ENCODE assay signal across 8 cellular contexts in the genomic region with DNA sequence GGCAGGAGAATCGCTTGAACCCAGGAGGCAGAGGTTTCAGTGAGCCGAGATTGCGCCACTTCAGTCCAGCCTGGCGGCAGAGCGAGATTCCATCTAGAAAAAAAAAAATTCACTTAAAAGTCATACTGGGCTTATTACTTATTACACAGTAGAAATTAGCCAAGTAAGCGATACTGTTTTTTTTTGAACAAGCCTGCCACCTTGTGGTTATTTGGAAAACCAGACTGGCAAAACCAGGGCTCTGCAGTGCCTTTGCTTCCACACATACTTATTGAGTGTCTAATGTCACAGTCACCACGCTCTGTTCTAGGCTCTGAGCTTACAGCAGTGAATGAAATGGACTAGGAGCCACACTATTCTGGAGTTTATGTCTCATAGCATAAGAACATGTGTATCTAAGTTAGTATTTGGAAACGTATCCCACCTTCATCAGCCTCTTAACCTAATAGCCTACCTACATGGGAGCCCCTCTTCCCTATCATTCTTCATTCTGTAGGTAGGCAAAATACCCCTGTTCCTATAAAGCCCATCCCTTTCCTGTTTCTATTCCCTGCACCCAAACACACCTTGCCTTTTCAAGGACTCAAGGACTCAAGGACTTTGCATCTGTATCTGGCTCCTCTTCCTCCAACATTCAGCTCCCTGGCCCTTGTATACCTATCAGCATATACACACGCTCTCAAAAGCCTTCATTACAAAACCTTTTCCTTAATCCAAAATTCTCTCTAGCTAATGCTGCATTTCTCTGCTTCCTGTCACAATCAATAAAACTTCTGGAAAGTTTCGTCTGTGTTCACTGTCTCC. TPM values are rescaled to one million over a fixed set of nuclear protein-coding genes. Genes with fewer than 3 reads are reported as not detected.
A peak's percentile ranks its signal among the peaks of the same experiment; 100 is the strongest.
DNase-seq lines count a peak whose midpoint lies in the region; ATAC-seq and TF ChIP-seq lines count a peak whose summit lies in the region.

No MANE protein-coding gene starts in this region.

- H3K79me2 ChIP-seq in Karpas-422 (ENCODE audit: low read length) (no peaks in the 10 kb centered on the region), OCI-LY7 (ENCODE audit: insufficient read depth, low read depth, low read length) (no peaks in the 10 kb centered on the region)

- H3K4me2 ChIP-seq in Karpas-422 (ENCODE audit: low read depth, low read length, poor library complexity, severe bottlenecking), result no peak overlapping the region
- H3K4me2 ChIP-seq in OCI-LY7 (ENCODE audit: low read length), result no peak overlapping the region

- CTCF ChIA-PET in OCI-LY7 (lab: Charles Lee; ENCODE audit: unreplicated experiment), result no interaction called here

- H3K9me2 ChIP-seq in Karpas-422 (replicated peaks; ENCODE audit: insufficient read depth, low read length), result no peaks in the 10 kb centered on the region
- H3K9me2 ChIP-seq in OCI-LY7 (ENCODE audit: insufficient read depth, low read length), result no peaks in the 10 kb centered on the region

- intact Hi-C loops in OCI-LY7 (cut with micrococcal nuclease; ENCODE audit: unreplicated experiment), result no loop called here
- intact Hi-C loops in lower lobe of right lung (cut with DNase I), result no loop called here
- intact Hi-C loops in posterior vena cava (cut with DNase I), result no loop called here

- H3K4me3 ChIP-seq in Karpas-422 (ENCODE audit: low read length), result no peak overlapping the region
- no peak overlapping the region for H3K4me3 ChIP-seq in OCI-LY7 (ENCODE audit: low read depth, low read length, poor library complexity, severe bottlenecking)
- H3K4me3 ChIP-seq in lower lobe of right lung, result no peak overlapping the region

- H3K4me1 ChIP-seq in Karpas-422 (ENCODE audit: low read length) (no peaks in the 10 kb centered on the region), OCI-LY7 (ENCODE audit: insufficient read depth, low read length, poor library complexity, severe bottlenecking) (no peaks in the 10 kb centered on the region), lower lobe of right lung (no peaks in the 10 kb centered on the region)

- ATAC-seq in GM21515 (IDR thresholded peaks at IDR 0.05; ENCODE audit: unreplicated experiment) (peak; percentile 79), lower lobe of right lung (peak; percentile 74 to 78)

- no peaks in the 10 kb centered on the region for H3K9me3 ChIP-seq in Karpas-422 (ENCODE audit: low read length)
- no peaks in the 10 kb centered on the region for H3K9me3 ChIP-seq in OCI-LY7 (ENCODE audit: low read length)
- H3K9me3 ChIP-seq in lower lobe of right lung, result no peaks in the 10 kb centered on the region

- H3K9ac ChIP-seq in Karpas-422 (ENCODE audit: low read length), result no peak overlapping the region

- POLR2A ChIA-PET in OCI-LY7 (lab: Charles Lee), result interaction anchor here (0.5 kb wide), 1 partner anchor 412 kb away, joined by 4 read pairs; no protein-coding TSS in a partner anchor

- TF ChIP-seq CTCF in OCI-LY7 (conservative IDR thresholded peaks at IDR 0.05; ENCODE audit: low read length) (peak; percentile 83), lower lobe of right lung (IDR thresholded peaks at IDR 0.05) (peak; percentile 79)

- no peaks in the 10 kb centered on the region for H4K20me1 ChIP-seq in Karpas-422 (ENCODE audit: insufficient read depth, low read depth, low read length)
- H4K20me1 ChIP-seq in OCI-LY7 (ENCODE audit: insufficient read depth, low read length), result no peaks in the 10 kb centered on the region

- no peaks in the 10 kb centered on the region for H3K36me3 ChIP-seq in Karpas-422 (ENCODE audit: insufficient read depth, low read length)
- no peaks in the 10 kb centered on the region for H3K36me3 ChIP-seq in OCI-LY7 (ENCODE audit: insufficient read depth, low read length)
- no peaks in the 10 kb centered on the region for H3K36me3 ChIP-seq in lower lobe of right lung

- H3K27me3 ChIP-seq in Karpas-422 (ENCODE audit: low read length) (no peaks in the 10 kb centered on the region), lower lobe of right lung (ENCODE audit: low read depth) (peaks cover 6% of the 10 kb centered on the region)

- no peak overlapping the region for H2AFZ ChIP-seq in Karpas-422 (ENCODE audit: low read length)
- H2AFZ ChIP-seq in OCI-LY7 (ENCODE audit: low read length), result no peak overlapping the region

- peak; percentile 54 for DNase-seq in Daoy (ENCODE audit: low read depth)
- peak; percentile 84 for DNase-seq in Karpas-422
- peak; percentile 65 for DNase-seq in OCI-LY7 (ENCODE audit: low spot score)
- DNase-seq in dedifferentiated amniotic fluid mesenchymal stem cell (ENCODE audit: extremely low spot score), result peak; percentile 81
- DNase-seq in lower lobe of right lung, result no peak
- DNase-seq in GOT3 (lab: John Stamatoyannopoulos, UW), result no peak
- DNase-seq in posterior vena cava (ENCODE audit: low spot score), result no peak

- no peak overlapping the region for H3K27ac ChIP-seq in Karpas-422 (ENCODE audit: low read length)
- no peak overlapping the region for H3K27ac ChIP-seq in OCI-LY7 (ENCODE audit: low read depth, low read length, poor library complexity, severe bottlenecking)
- no peak overlapping the region for H3K27ac ChIP-seq in lower lobe of right lung

- BruUV-seq in OCI-LY7 (replicated peaks; lab: Mats Ljungman, UMichigan), result no TSS peak

RNA-seq across cellular contexts. Expression of a gene that starts 13.9 kb away (rescaled TPM):
- total RNA-seq in Daoy (2014; rRNA removed; shearing (Covaris generic)), result 114 and 124 TPM in 2 replicates
- total RNA-seq in Karpas-422 (2014; rRNA removed; shearing (Covaris generic); ENCODE audit: low replicate concordance), result 25.8 and 34.6 TPM in 2 replicates
- total RNA-seq in OCI-LY7 (2014; rRNA removed; shearing (Covaris generic)), result 62.1 and 64.8 TPM in 2 replicates
- total RNA-seq in OCI-LY7 (2022) (23.4 and 28.1 TPM in 2 replicates), lower lobe of right lung (25.8 TPM), posterior vena cava (10 to 100 TPM; 25.2 to 31.4 TPM)

Comparison
In these comparisons a context has a peak if more than half of its experiments do, and no peak if none do; other contexts are left out.
1. DNase-seq: peak in Daoy (single experiment), Karpas-422 (single experiment), OCI-LY7 (single experiment) and dedifferentiated amniotic fluid mesenchymal stem cell (single experiment); none in lower lobe of right lung (single experiment), GOT3 (single experiment) and posterior vena cava (single experiment).